ENCODE assay signal across 2 cellular contexts in genomic region chr12:64406268-64406547, GRCh38.
TF ChIP-seq lines count a peak whose summit lies in the region.

No MANE protein-coding gene starts in this region.

TF ChIP-seq in K562, 482 proteins besides CTCF, POLR2A, EP300 and RAD21:
- TF ChIP-seq ADNP (tag; IDR thresholded peaks at IDR 0.05), result peak; percentile 77
- TF ChIP-seq SMARCA4 (IDR thresholded peaks at IDR 0.05), result peak; percentile 18; the same call in 1 of the 2 replicates
- TF ChIP-seq RBFOX2 (IDR thresholded peaks at IDR 0.05; ENCODE audit: low read depth, low read length), result peak; percentile 70
- peak; percentile 41 for TF ChIP-seq PHF20 (IDR thresholded peaks at IDR 0.05; ENCODE audit: partially characterized antibody)
- peak; percentile 13; the same call in 1 of the 2 replicates for TF ChIP-seq SMARCE1 (IDR thresholded peaks at IDR 0.05)
- peak; percentile 67 for TF ChIP-seq EGR1 (conservative IDR thresholded peaks at IDR 0.05)
- peak; percentile 68 for TF ChIP-seq POLR2G (IDR thresholded peaks at IDR 0.05; ENCODE audit: low read depth, low read length)
- TF ChIP-seq MAZ (CRISPR knock-in tag; conservative IDR thresholded peaks at IDR 0.05 in 1 of 2, IDR thresholded peaks at IDR 0.05 in 1 of 2), result peak in 1 of 2 experiments; percentile 39; a peak in 2 of 4 replicates
- 0 out of 2 replicates have a peak, but pooled peaks have one; percentile 25 for TF ChIP-seq ZNF644 (tag; IDR thresholded peaks at IDR 0.05; ENCODE audit: low read depth)
- TF ChIP-seq SRF (CRISPR knock-in tag; IDR thresholded peaks at IDR 0.05), result 0 out of 4 replicates have a peak, but pooled peaks of 1 of the 2 experiments have one; percentile 27
- TF ChIP-seq MNT (conservative IDR thresholded peaks at IDR 0.05), result peak in 1 of 2 experiments; percentile 13; a peak in 1 of 4 replicates
- TF ChIP-seq MLLT1 (IDR thresholded peaks at IDR 0.05), result peak in 1 of 2 experiments; percentile 60; a peak in 3 of 4 replicates
- peak; percentile 37 for TF ChIP-seq TFE3 (CRISPR knock-in tag; IDR thresholded peaks at IDR 0.05)
- TF ChIP-seq BCOR (IDR thresholded peaks at IDR 0.05), result peak; percentile 23; the same call in 1 of the 2 replicates
- 0 out of 2 replicates have a peak, but pooled peaks have one; percentile 21 for TF ChIP-seq RB1 (IDR thresholded peaks at IDR 0.05; ENCODE audit: low read depth)
- peak; percentile 17 to 42; a peak in 2 of 4 replicates for TF ChIP-seq KDM1A (IDR thresholded peaks at IDR 0.05)
- TF ChIP-seq SUPT5H (IDR thresholded peaks at IDR 0.05), result 0 out of 2 replicates have a peak, but pooled peaks have one; percentile 16

TF ChIP-seq in HepG2, 621 proteins besides CTCF, POLR2A, EP300 and RAD21:
- peak; percentile 5; the same call in 1 of the 2 replicates for TF ChIP-seq ZBTB4 (CRISPR knock-in tag; IDR thresholded peaks at IDR 0.05; ENCODE audit: borderline replicate concordance)
